Comparison of ENCODE assay signal across 33 cellular contexts in genomic region chr15:96407482-96407881, GRCh38.
"Had no signal": no experiment of that assay in that cellular context is flagged by ENCODE, and none has a peak within 500 bp of the region (broad histone marks: within the 10 kb centered on the region; RNA-seq: fewer than 3 reads in every experiment).

No MANE protein-coding gene starts in this region.

- H3K36me3 Mint-ChIP-seq: activated CD4-positive, alpha-beta memory T cell treated with anti-CD3 and anti-CD28 coated beads for 36 hours; activated naive CD4-positive, alpha-beta T cell treated with anti-CD3 and anti-CD28 coated beads, Interleukin-2, amount 50 U/mL, for 24 hours; activated naive CD8-positive, alpha-beta T cell treated with anti-CD3 and anti-CD28 coated beads for 36 hours had no signal

- H3K4me3 ChIP-seq: adrenal gland, body of pancreas, breast epithelium, cardiac muscle cell, coronary artery, dorsolateral prefrontal cortex had no signal

- ATAC-seq: activated CD4-positive, alpha-beta T cell treated with anti-CD3 and anti-CD28 coated beads for 36 hours; activated CD8-positive, alpha-beta memory T cell treated with anti-CD3 and anti-CD28 coated beads, Interleukin-2, amount 10 ng/mL, durations not matched to agents 7 days and 5 days; activated CD8-positive, alpha-beta T cell treated with anti-CD3 and anti-CD28 coated beads, Interleukin-2, amount 10 ng/mL, durations not matched to agents 7 days and 5 days; activated naive CD8-positive, alpha-beta T cell treated with anti-CD3 and anti-CD28 coated beads, Interleukin-2, amount 50 U/mL, for 24 hours; body of pancreas; esophagus mucosa had no signal

- H3K4me1 Mint-ChIP-seq: activated CD8-positive, alpha-beta memory T cell treated with anti-CD3 and anti-CD28 coated beads, Interleukin-2, amount 10 ng/mL, durations not matched to agents 7 days and 5 days had no signal

- H3K9me3 Mint-ChIP-seq: activated CD4-positive, alpha-beta memory T cell treated with anti-CD3 and anti-CD28 coated beads for 36 hours; activated naive CD4-positive, alpha-beta T cell treated with anti-CD3 and anti-CD28 coated beads for 36 hours; activated naive CD4-positive, alpha-beta T cell treated with anti-CD3 and anti-CD28 coated beads, Interleukin-2, amount 50 U/mL, for 24 hours; activated naive CD8-positive, alpha-beta T cell treated with anti-CD3 and anti-CD28 coated beads for 36 hours; activated naive CD8-positive, alpha-beta T cell treated with anti-CD3 and anti-CD28 coated beads, Interleukin-2, amount 50 U/mL, for 24 hours; activated T-helper 1 cell treated with anti-CD3 and anti-CD28 coated beads, Interleukin-12 subunit alpha, Interleukin-12 subunit beta, Interleukin-2, Interleukin-4 antibody, amounts not matched to agents 30 ng/mL and 10 ng/mL and 1 ng/mL, durations not matched to agents 14 hours and 24 hours and 36 hours; activated T-helper 2 cell treated with anti-CD3 and anti-CD28 coated beads, Interferon-gamma antibody, Interleukin-2, Interleukin-4, amounts not matched to agents 10 μg/mL and 5 μg/mL and 100 μg/mL, durations not matched to agents 14 hours and 24 hours and 36 hours; dendritic cell treated with granulocyte-macrophage colony-stimulating factor and Interleukin-4, amounts not matched to agents 40 ng/mL and 50 ng/mL, for 4 days; endodermal cell had no signal

- H3K4me3 Mint-ChIP-seq: activated CD4-positive, alpha-beta memory T cell treated with anti-CD3 and anti-CD28 coated beads for 36 hours; activated CD4-positive, alpha-beta T cell treated with anti-CD3 and anti-CD28 coated beads for 36 hours; activated CD4-positive, alpha-beta T cell treated with anti-CD3 and anti-CD28 coated beads, Interleukin-2, amount 10 ng/mL, durations not matched to agents 24 days and 14 days; activated CD8-positive, alpha-beta memory T cell treated with anti-CD3 and anti-CD28 coated beads, Interleukin-2, amount 10 ng/mL, durations not matched to agents 7 days and 5 days; activated CD8-positive, alpha-beta T cell treated with anti-CD3 and anti-CD28 coated beads, Interleukin-2, amount 10 ng/mL, durations not matched to agents 7 days and 5 days; activated naive CD4-positive, alpha-beta T cell treated with anti-CD3 and anti-CD28 coated beads for 36 hours; activated naive CD4-positive, alpha-beta T cell treated with anti-CD3 and anti-CD28 coated beads, Interleukin-2, amount 50 U/mL, for 24 hours; activated naive CD8-positive, alpha-beta T cell treated with anti-CD3 and anti-CD28 coated beads for 36 hours; activated naive CD8-positive, alpha-beta T cell treated with anti-CD3 and anti-CD28 coated beads, Interleukin-2, amount 50 U/mL, for 24 hours; activated T-helper 1 cell treated with anti-CD3 and anti-CD28 coated beads, Interleukin-12 subunit alpha, Interleukin-12 subunit beta, Interleukin-2, Interleukin-4 antibody, amounts not matched to agents 30 ng/mL and 10 ng/mL and 1 ng/mL, durations not matched to agents 14 hours and 24 hours and 36 hours; dendritic cell treated with granulocyte-macrophage colony-stimulating factor and Interleukin-4, amounts not matched to agents 40 ng/mL and 50 ng/mL, for 4 days; endodermal cell had no signal

- H3K27ac ChIP-seq: adrenal gland, body of pancreas, breast epithelium, cardiac muscle cell, coronary artery, dorsolateral prefrontal cortex had no signal

- DNase-seq: activated CD4-positive, alpha-beta memory T cell treated with anti-CD3 and anti-CD28 coated beads for 36 hours; activated CD4-positive, alpha-beta T cell treated with anti-CD3 and anti-CD28 coated beads for 36 hours; activated CD4-positive, alpha-beta T cell treated with anti-CD3 and anti-CD28 coated beads, Interleukin-2, amount 10 ng/mL, durations not matched to agents 24 days and 14 days; activated CD4-positive, CD25-positive, alpha-beta regulatory T cell; activated CD4-positive, CD25-positive, alpha-beta regulatory T cell treated with anti-CD3 and anti-CD28 coated beads, Interleukin-2, amount 50 U/mL, for 72 hours; activated CD8-positive, alpha-beta memory T cell treated with anti-CD3 and anti-CD28 coated beads, Interleukin-2, amount 10 ng/mL, durations not matched to agents 7 days and 5 days; activated CD8-positive, alpha-beta memory T cell treated with anti-CD3 and anti-CD28 coated beads, Interleukin-2, amount 50 U/mL, for 4 hours; activated CD8-positive, alpha-beta T cell treated with anti-CD3 and anti-CD28 coated beads, Interleukin-2, amount 10 ng/mL, durations not matched to agents 7 days and 5 days; activated effector memory CD4-positive, alpha-beta T cell treated with anti-CD3 and anti-CD28 coated beads, Interleukin-2, amount 50 U/mL, for 16 hours; activated naive CD4-positive, alpha-beta T cell treated with anti-CD3 and anti-CD28 coated beads for 36 hours; activated naive CD8-positive, alpha-beta T cell treated with anti-CD3 and anti-CD28 coated beads for 36 hours; activated naive CD8-positive, alpha-beta T cell treated with anti-CD3 and anti-CD28 coated beads, Interleukin-2, amount 50 U/mL, for 24 hours; activated T-cell treated with anti-CD3 and anti-CD28 coated beads, Interleukin-2, amount 50 U/mL, for 1 hour; activated T-cell treated with anti-CD3 and anti-CD28 coated beads, Interleukin-2, amount 50 U/mL, for 48 hours; adrenal gland; amygdala; aorta; body of pancreas; central memory CD4-positive, alpha-beta T cell; cerebellar nuclear complex; dorsolateral prefrontal cortex; effector memory CD4-positive, alpha-beta T cell; endodermal cell; foreskin fibroblast; T-helper 2 cell had no signal

- H3K27ac Mint-ChIP-seq: activated CD4-positive, alpha-beta memory T cell treated with anti-CD3 and anti-CD28 coated beads for 36 hours; activated CD4-positive, alpha-beta T cell treated with anti-CD3 and anti-CD28 coated beads for 36 hours; activated CD4-positive, alpha-beta T cell treated with anti-CD3 and anti-CD28 coated beads, Interleukin-2, amount 10 ng/mL, durations not matched to agents 24 days and 14 days; activated CD8-positive, alpha-beta memory T cell treated with anti-CD3 and anti-CD28 coated beads, Interleukin-2, amount 10 ng/mL, durations not matched to agents 7 days and 5 days; activated CD8-positive, alpha-beta T cell treated with anti-CD3 and anti-CD28 coated beads, Interleukin-2, amount 10 ng/mL, durations not matched to agents 7 days and 5 days; activated naive CD4-positive, alpha-beta T cell treated with anti-CD3 and anti-CD28 coated beads for 36 hours; activated naive CD4-positive, alpha-beta T cell treated with anti-CD3 and anti-CD28 coated beads, Interleukin-2, amount 50 U/mL, for 24 hours; activated naive CD8-positive, alpha-beta T cell treated with anti-CD3 and anti-CD28 coated beads for 36 hours; activated naive CD8-positive, alpha-beta T cell treated with anti-CD3 and anti-CD28 coated beads, Interleukin-2, amount 50 U/mL, for 24 hours; activated T-helper 1 cell treated with anti-CD3 and anti-CD28 coated beads, Interleukin-12 subunit alpha, Interleukin-12 subunit beta, Interleukin-2, Interleukin-4 antibody, amounts not matched to agents 30 ng/mL and 10 ng/mL and 1 ng/mL, durations not matched to agents 14 hours and 24 hours and 36 hours; activated T-helper 2 cell treated with anti-CD3 and anti-CD28 coated beads, Interferon-gamma antibody, Interleukin-2, Interleukin-4, amounts not matched to agents 10 μg/mL and 5 μg/mL and 100 μg/mL, durations not matched to agents 14 hours and 24 hours and 36 hours; dendritic cell treated with granulocyte-macrophage colony-stimulating factor and Interleukin-4, amounts not matched to agents 40 ng/mL and 50 ng/mL, for 4 days; endodermal cell had no signal

- H3K36me3 ChIP-seq: adrenal gland, breast epithelium, cardiac muscle cell had no signal
